Comparison of ENCODE assay signal across 8 cellular contexts in the genomic region with DNA sequence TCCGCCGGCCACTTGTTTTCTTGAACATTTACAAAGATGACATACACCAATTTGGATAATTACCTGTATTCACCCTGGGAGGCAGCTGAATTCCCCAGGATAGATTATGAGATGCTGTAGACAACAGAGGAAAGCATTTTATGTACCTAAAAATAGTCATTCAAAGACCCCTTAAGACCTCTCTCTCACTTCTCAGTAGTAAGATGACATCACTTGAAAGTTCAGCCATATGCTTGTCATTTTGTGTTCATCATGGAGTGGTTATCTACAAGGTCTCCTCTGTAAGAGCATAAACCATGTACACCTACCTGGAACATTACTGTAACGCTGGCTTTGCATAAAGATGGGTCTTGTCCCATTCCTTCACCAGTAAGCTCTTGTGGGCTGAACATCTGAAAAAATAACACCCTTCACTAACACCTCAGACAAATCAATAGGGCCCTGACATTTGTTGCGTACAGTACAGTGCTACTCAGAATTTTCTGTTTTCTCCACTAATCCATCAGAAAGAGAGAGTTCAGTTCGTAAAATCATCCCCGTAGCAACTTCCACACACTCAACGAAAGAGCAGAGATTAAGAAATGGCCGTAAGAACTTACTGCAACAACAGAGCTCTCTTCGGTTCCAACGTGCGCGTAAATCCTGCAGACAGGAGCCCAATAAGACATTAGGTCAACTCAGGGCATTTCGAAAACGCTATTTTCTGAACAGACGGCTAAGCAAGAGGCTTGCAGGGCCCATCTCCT. TPM values are rescaled to one million over a fixed set of nuclear protein-coding genes. Genes with fewer than 3 reads are reported as not detected.
DNase-seq lines count a peak whose midpoint lies in the region; ATAC-seq and TF ChIP-seq lines count a peak whose summit lies in the region.

No MANE protein-coding gene starts in this region.

- whole genome bisulfite sequencing in lower leg skin, 2 donors: 3 to 4% methylated on average over 15 of the region's 15 CpGs

- H3K27me3 Mint-ChIP-seq in activated naive CD4-positive, alpha-beta T cell treated with anti-CD3 and anti-CD28 coated beads, Interleukin-2, amount 50 U/mL, for 24 hours: no peaks in the 10 kb centered on the region

- peak overlapping the region; percentile 59 to 62 for H3K27ac ChIP-seq in ascending aorta
- H3K27ac ChIP-seq in uterus: peak overlapping the region; percentile 79 to 86

- intact Hi-C loops in ascending aorta (cut with DNase I): loop anchor here (1.0 to 5.0 kb wide), 3 partner anchors 13 to 128 kb away; partner anchors contain the start of genes HNRNPUL2, STX5, TEX54 and TTC9C
- intact Hi-C loops in lower leg skin (cut with DNase I; ENCODE audit: low total_unique reads): loop anchor here (10.0 kb wide), 1 partner anchor 60 kb away; the partner anchor contains the start of gene TMEM223
- intact Hi-C loops in uterus (cut with DNase I; ENCODE audit: low total_unique reads): no loop called here

- TF ChIP-seq CTCF in ascending aorta (IDR thresholded peaks at IDR 0.05) (no peak), lower leg skin (IDR thresholded peaks at IDR 0.05) (no peak), uterus (IDR thresholded peaks at IDR 0.05) (no peak)

- H3K36me3 Mint-ChIP-seq in activated naive CD4-positive, alpha-beta T cell treated with anti-CD3 and anti-CD28 coated beads, Interleukin-2, amount 50 U/mL, for 24 hours: peaks cover 38% of the 10 kb centered on the region

- H3K36me3 ChIP-seq in ascending aorta (peaks cover 20 to 33% of the 10 kb centered on the region in 2 donors), uterus (no peaks in the 10 kb centered on the region)

- H3K27me3 ChIP-seq in ascending aorta: no peaks in the 10 kb centered on the region
- no peaks in the 10 kb centered on the region for H3K27me3 ChIP-seq in uterus

- peaks cover 10 to 15% of the 10 kb centered on the region in 2 donors for H3K4me1 ChIP-seq in ascending aorta
- H3K4me1 ChIP-seq in uterus: peaks cover 9 to 20% of the 10 kb centered on the region in 2 donors

- no peak for ATAC-seq in GM19035 (IDR thresholded peaks at IDR 0.05; ENCODE audit: unreplicated experiment)

- no peak for DNase-seq in activated naive CD4-positive, alpha-beta T cell treated with Interleukin-2 at 50 U/mL for 16 hours
- DNase-seq in ascending aorta (ENCODE audit: low spot score in 2 of 2): no peak
- DNase-seq in lower leg skin (ENCODE audit: low spot score in 2 of 2): no peak
- no peak for DNase-seq in uterus
- DNase-seq in DMS114 treated with DMSO at 0.1 percent for 48 hours (lab: John Stamatoyannopoulos, UW; ENCODE audit: unreplicated experiment): no peak
- DNase-seq in NCI-H526 (lab: John Stamatoyannopoulos, UW): no peak

- peaks cover 38% of the 10 kb centered on the region for H3K4me1 Mint-ChIP-seq in activated naive CD4-positive, alpha-beta T cell treated with anti-CD3 and anti-CD28 coated beads, Interleukin-2, amount 50 U/mL, for 24 hours

- TF ChIP-seq POLR2A in lower leg skin (IDR thresholded peaks at IDR 0.05): no peak
- TF ChIP-seq POLR2A in uterus (IDR thresholded peaks at IDR 0.05): no peak

- H3K9me3 Mint-ChIP-seq in activated naive CD4-positive, alpha-beta T cell treated with anti-CD3 and anti-CD28 coated beads, Interleukin-2, amount 50 U/mL, for 24 hours: no peaks in the 10 kb centered on the region

- H3K27ac Mint-ChIP-seq in activated naive CD4-positive, alpha-beta T cell treated with anti-CD3 and anti-CD28 coated beads, Interleukin-2, amount 50 U/mL, for 24 hours: peak overlapping the region; percentile 97

- peak overlapping the region; percentile 77 to 78 for H3K4me3 ChIP-seq in ascending aorta
- peak overlapping the region; percentile 96 for H3K4me3 ChIP-seq in lower leg skin (ENCODE audit: low read depth, poor library complexity, severe bottlenecking)
- H3K4me3 ChIP-seq in uterus: peak overlapping the region; percentile 66 to 81

- H3K9me3 ChIP-seq in ascending aorta (no peaks in the 10 kb centered on the region), uterus (no peaks in the 10 kb centered on the region)

- H3K4me3 Mint-ChIP-seq in activated naive CD4-positive, alpha-beta T cell treated with anti-CD3 and anti-CD28 coated beads, Interleukin-2, amount 50 U/mL, for 24 hours: peak overlapping the region; percentile 95

RNA-seq across cellular contexts. Expression of gene WDR74, which starts 15.6 kb away (rescaled TPM):
- 28.7 TPM for total RNA-seq in ascending aorta
- total RNA-seq in lower leg skin: 10 to 100 TPM; 49.7 to 93.8 (median 64.3) TPM
- total RNA-seq in uterus: 10 to 100 TPM in 3 of 4 donors, 1 to 10 TPM in 1; 10.0 to 66.0 (median 35.0) TPM

RNA-seq across cellular contexts. Expression of gene TEX54, which starts 22.4 kb away (rescaled TPM):
- total RNA-seq in ascending aorta (not detected), lower leg skin (not detected), uterus (not detected)

RNA-seq across cellular contexts. Expression of gene STX5, which starts 23.1 kb away (rescaled TPM):
- 40.3 TPM for total RNA-seq in ascending aorta
- total RNA-seq in lower leg skin: 10 to 100 TPM; 30.0 to 47.4 (median 38.4) TPM
- total RNA-seq in uterus: 10 to 100 TPM; 36.5 to 73.5 (median 55.2) TPM

RNA-seq across cellular contexts. Expression of gene SLC3A2, which starts 25.7 kb away (rescaled TPM):
- 143 TPM for total RNA-seq in ascending aorta
- total RNA-seq in lower leg skin: 100 to 1,000 TPM; 175 to 190 (median 187) TPM
- total RNA-seq in uterus: 100 to 1,000 TPM in 2 of 4 donors, 10 to 100 TPM in 2; 69.8 to 206 (median 98.4) TPM

RNA-seq across cellular contexts. Expression of gene NXF1, which starts 49.8 kb away (rescaled TPM):
- total RNA-seq in ascending aorta: 41.8 TPM
- 100 to 1,000 TPM in 1 of 4 donors, 10 to 100 TPM in 3; 56.6 to 114 (median 79.6) TPM for total RNA-seq in lower leg skin
- 10 to 100 TPM; 41.0 to 96.2 (median 50.2) TPM for total RNA-seq in uterus
